ENCODE assay signal across 8 cellular contexts in genomic region chr17:59619313-59620063, GRCh38. TPM values are rescaled to one million over a fixed set of nuclear protein-coding genes. Genes with fewer than 3 reads are reported as not detected.
DNase-seq lines count a peak whose midpoint lies in the region; ATAC-seq and TF ChIP-seq lines count a peak whose summit lies in the region.

TSS of gene CLTC (plus strand) at chr17:59619895. CDS start at chr17:59620132, 237 bp downstream.

- POLR2A ChIA-PET in AG04449 (lab: Yijun Ruan, JAX): interaction anchor here (0.7 to 2.5 kb wide), 13 partner anchors 23 to 464 kb away, joined by 3 to 9 read pairs (median 4); partner anchors contain the start of genes DHX40, PRR11, PTRH2 and SKA2
- POLR2A ChIA-PET in WTC11 (lab: Charles Lee): interaction anchor here (0.5 to 1.7 kb wide), 11 partner anchors 18 to 283 kb away, joined by 3 to 7 read pairs (median 3); partner anchors contain the start of genes DHX40, PTRH2 and VMP1

- H3K9me3 Mint-ChIP-seq in WTC11: no peaks in the 10 kb centered on the region

- TF ChIP-seq CTCF in AG04449 (IDR thresholded peaks at IDR 0.05; ENCODE audit: insufficient read depth, low read length, missing control alignments) (no peak), WTC11 (IDR thresholded peaks at IDR 0.05) (no peak), cardiac fibroblast (IDR thresholded peaks at IDR 0.05; ENCODE audit: low read depth, low read length) (no peak), smooth muscle cell (IDR thresholded peaks at IDR 0.05; ENCODE audit: borderline replicate concordance, insufficient read depth, poor library complexity, severe bottlenecking) (no peak)

- ATAC-seq in GM18907 (IDR thresholded peaks at IDR 0.05; ENCODE audit: unreplicated experiment): peak; percentile 77
- ATAC-seq in HG03159 (IDR thresholded peaks at IDR 0.05; ENCODE audit: unreplicated experiment): peak; percentile 76
- ATAC-seq in WTC11: peak; percentile 80

- no peaks in the 10 kb centered on the region for H3K36me3 Mint-ChIP-seq in WTC11

- H3K4me3 ChIP-seq in AG04449 (ENCODE audit: low read depth, low read length) (peak within 1 kb of the TSS; percentile 88), cardiac fibroblast (replicated peaks in 1 of 2; ENCODE audit: low read depth in 2 of 2, low read length in 2 of 2) (peak within 1 kb of the TSS; percentile 97 to 98), smooth muscle cell (peak within 1 kb of the TSS; percentile 99)

- H3K27ac ChIP-seq in smooth muscle cell (ENCODE audit: low read depth): peak within 1 kb of the TSS; percentile 99

- peak; percentile 94 for DNase-seq in AG04449 (ENCODE audit: low read depth, low spot score)
- peak; percentile 96 for DNase-seq in NCI-H2227 treated with DMSO at 0.1 percent for 48 hours (lab: John Stamatoyannopoulos, UW)
- DNase-seq in WTC11 (ENCODE audit: low spot score): peak; percentile 88
- DNase-seq in cardiac fibroblast (ENCODE audit: low read depth in 2 of 2): peak; percentile 99
- peak; percentile 85 for DNase-seq in iPS-NIHi7 (ENCODE audit: extremely low spot score)
- peak; percentile 93 for DNase-seq in smooth muscle cell (lab: John Stamatoyannopoulos, UW; ENCODE audit: unreplicated experiment)

- under 1% methylated on average over 52 of the region's 65 CpGs for WGBS in smooth muscle cell (ENCODE audit: low lambda C conversion rate)

- H3K79me2 ChIP-seq in smooth muscle cell (ENCODE audit: low read depth): peaks cover 48% of the 10 kb centered on the region

- H3K4me3 Mint-ChIP-seq in WTC11: peak within 1 kb of the TSS; percentile 90

- H3K4me1 Mint-ChIP-seq in WTC11: peaks cover 41% of the 10 kb centered on the region

- no peaks in the 10 kb centered on the region for H3K27me3 ChIP-seq in smooth muscle cell (ENCODE audit: low read depth)

- no peaks in the 10 kb centered on the region for H3K36me3 ChIP-seq in smooth muscle cell (ENCODE audit: low read depth)

- H3K4me2 ChIP-seq in smooth muscle cell: peak within 1 kb of the TSS; percentile 99

- peak within 1 kb of the TSS; percentile 100 for H3K27ac Mint-ChIP-seq in WTC11

- H3F3A ChIP-seq in smooth muscle cell (ENCODE audit: low read depth): peaks cover 32% of the 10 kb centered on the region

- CTCF ChIA-PET in AG04449 (lab: Yijun Ruan, JAX): interaction anchor here (1.3 kb wide), 1 partner anchor 44 kb away, joined by 4 read pairs; no protein-coding TSS in a partner anchor
- CTCF ChIA-PET in WTC11 (lab: Charles Lee): interaction anchor here (1.2 to 1.7 kb wide), 4 partner anchors 12 to 98 kb away, joined by 3 to 6 read pairs (median 6); partner anchors contain the start of genes PTRH2 and VMP1

- H2AFZ ChIP-seq in smooth muscle cell (ENCODE audit: low read depth): peak within 1 kb of the TSS; percentile 44

- H4K20me1 ChIP-seq in smooth muscle cell (ENCODE audit: low read depth): peaks cover 39% of the 10 kb centered on the region

- H3K4me1 ChIP-seq in smooth muscle cell (ENCODE audit: low read depth): peaks cover 48% of the 10 kb centered on the region

- no peaks in the 10 kb centered on the region for H3K27me3 Mint-ChIP-seq in WTC11 (ENCODE audit: low read depth)

- H3K9ac ChIP-seq in smooth muscle cell (ENCODE audit: low read depth): peak within 1 kb of the TSS; percentile 97

- H3K9me3 ChIP-seq in smooth muscle cell (replicated peaks; ENCODE audit: low read depth): no peaks in the 10 kb centered on the region

TF ChIP-seq in WTC11, 78 proteins besides CTCF, POLR2A, EP300 and RAD21 (continues in another document):
- TF ChIP-seq ZNF121 (CRISPR knock-in tag; IDR thresholded peaks at IDR 0.05): no peak
- no peak for TF ChIP-seq ESRRA (CRISPR knock-in tag; IDR thresholded peaks at IDR 0.05; ENCODE audit: borderline replicate concordance)
- TF ChIP-seq ZNF512 (CRISPR knock-in tag; IDR thresholded peaks at IDR 0.05; ENCODE audit: borderline replicate concordance): no peak
- TF ChIP-seq NR3C1 (CRISPR knock-in tag; conservative IDR thresholded peaks at IDR 0.05; ENCODE audit: low read depth): no peak
- TF ChIP-seq CBFB (CRISPR knock-in tag; IDR thresholded peaks at IDR 0.05; ENCODE audit: low read depth): no peak
- TF ChIP-seq PREB (CRISPR knock-in tag; IDR thresholded peaks at IDR 0.05; ENCODE audit: borderline replicate concordance): no peak; the same call in 1 of the 2 replicates
- 0 out of 2 replicates have a peak, but pooled peaks have one; percentile 49 for TF ChIP-seq ZNF416 (CRISPR knock-in tag; IDR thresholded peaks at IDR 0.05)
- no peak for TF ChIP-seq FOXP4 (CRISPR knock-in tag; IDR thresholded peaks at IDR 0.05)
- TF ChIP-seq ETV6 (CRISPR knock-in tag; IDR thresholded peaks at IDR 0.05): peak; percentile 82; the same call in 1 of the 2 replicates
- TF ChIP-seq SOX15 (CRISPR knock-in tag; IDR thresholded peaks at IDR 0.05): no peak
- TF ChIP-seq ERG (CRISPR knock-in tag; IDR thresholded peaks at IDR 0.05): no peak
- no peak for TF ChIP-seq PRDM15 (CRISPR knock-in tag; IDR thresholded peaks at IDR 0.05)
- no peak for TF ChIP-seq NFYB (CRISPR knock-in tag; conservative IDR thresholded peaks at IDR 0.05; ENCODE audit: low read depth)

RNA-seq across cellular contexts. Expression of gene CLTC, which starts in this region (rescaled TPM):
- total RNA-seq in WTC11 (2021) (238 to 283 TPM (median 240 TPM) in 3 replicates), smooth muscle cell (362 and 378 TPM in 2 replicates)
- 102 and 114 TPM in 2 replicates for polyA plus RNA-seq in smooth muscle cell

Comparison
In these comparisons a context has a peak if more than half of its experiments do, and no peak if none do; other contexts are left out.
1. Peak in every context shown above with its lines: DNase-seq, ATAC-seq, H3K4me3 ChIP-seq and H3K27ac ChIP-seq.